8 cellular contexts compared by ENCODE assay signal in genomic region chr9:91714020-91714721, GRCh38.
DNase-seq lines count a peak whose midpoint lies in the region; ATAC-seq, FAIRE-seq and TF ChIP-seq lines count a peak whose summit lies in the region.

No MANE protein-coding gene starts in this region.

- TF ChIP-seq POLR2A in H1 (IDR thresholded peaks at IDR 0.05; ENCODE audit: control extremely low read depth in 1 of 2, low read depth in 2 of 2, low read length in 2 of 2) = peak in 1 of 2 experiments; percentile 22; a peak in 1 of 3 replicates

- peaks cover 15% of the 10 kb centered on the region; the same call in 1 of the 2 replicates for H3K23me2 ChIP-seq in H1 (ENCODE audit: low read depth, low read length)

- H3K79me2 ChIP-seq in ACC112 (ENCODE audit: control insufficient read depth, insufficient read depth, low read length, unreplicated experiment) = no peaks in the 10 kb centered on the region
- H3K79me2 ChIP-seq in H1 (ENCODE audit: control insufficient read depth in 1 of 2, insufficient read depth in 2 of 2, low read length in 2 of 2) = no peaks in the 10 kb centered on the region

- peaks cover 0 to 13% of the 10 kb centered on the region in 2 experiments for H4K20me1 ChIP-seq in H1 (replicated peaks in 1 of 2; ENCODE audit: control insufficient read depth in 1 of 2, insufficient read depth in 2 of 2, low read length in 2 of 2)

- no peak overlapping the region for H3K14ac ChIP-seq in H1 (ENCODE audit: insufficient read length)

- no peaks in the 10 kb centered on the region; the same call in 1 of the 2 replicates for H3K79me1 ChIP-seq in H1 (ENCODE audit: low read depth, low read length)

- H2BK15ac ChIP-seq in H1 (ENCODE audit: low read length) = no peak overlapping the region

- CTCF ChIA-PET in H1 (lab: Charles Lee; ENCODE audit: partially characterized antibody) = no interaction called here

- peaks cover 12% of the 10 kb centered on the region for H3K9me3 ChIP-seq in NT2/D1 (ENCODE audit: insufficient read depth, low read length)
- H3K9me3 ChIP-seq in H1 (ENCODE audit: insufficient read depth in 2 of 2, low read depth in 1 of 2, low read length in 1 of 2) = no peaks in the 10 kb centered on the region

- H3K36me3 ChIP-seq in ACC112 (ENCODE audit: insufficient read depth, low read length) = no peaks in the 10 kb centered on the region
- H3K36me3 ChIP-seq in NT2/D1 (ENCODE audit: insufficient read depth, insufficient read length, low read length) = no peaks in the 10 kb centered on the region
- no peaks in the 10 kb centered on the region for H3K36me3 ChIP-seq in H1 (ENCODE audit: control insufficient read depth in 2 of 4, insufficient read depth in 4 of 4, low read length in 3 of 4)

- POLR2A ChIA-PET in H1 (lab: Charles Lee; ENCODE audit: partially characterized antibody) = interaction anchor here (1.0 kb wide), 1 partner anchor 353 kb away, joined by 3 read pairs; no protein-coding TSS in a partner anchor

- 33% methylated on average over 12 of the region's 37 CpGs; no CpG with 5 or more reads in 1 of the 2 experiments for WGBS in H1 (ENCODE audit: extremely low coverage in 1 of 2, insufficient coverage in 1 of 2, insufficient read length in 1 of 2, insufficient replicate concordance in 2 of 2, low coverage in 1 of 2, low lambda C conversion rate in 2 of 2, missing lambda C conversion rate in 1 of 2), 2 experiments

- H2BK5ac ChIP-seq in H1 (ENCODE audit: low read depth, low read length) = no peak overlapping the region

- FAIRE-seq in H1 (lab: Jason Lieb, UNC) = no peak

- no peak overlapping the region for H4K5ac ChIP-seq in H1 (ENCODE audit: insufficient read length, low read depth, low read length)

- no peaks in the 10 kb centered on the region for H3K4me1 ChIP-seq in ACC112 (ENCODE audit: control insufficient read depth, insufficient read depth, low read length, unreplicated experiment)
- peaks cover 2% of the 10 kb centered on the region for H3K4me1 ChIP-seq in NT2/D1 (ENCODE audit: insufficient read depth, insufficient read length)
- H3K4me1 ChIP-seq in H1 (replicated peaks in 1 of 4; ENCODE audit: control insufficient read depth in 3 of 4, insufficient read depth in 4 of 4, low read length in 3 of 4) = no peaks in the 10 kb centered on the region; a peak in 1 of 7 replicates

- no peak overlapping the region for H3K56ac ChIP-seq in H1 (replicated peaks; ENCODE audit: insufficient read length, low read depth, low read length)

- no peak overlapping the region for H2AK5ac ChIP-seq in H1 (ENCODE audit: low read depth, low read length)

- no peak overlapping the region for H2BK12ac ChIP-seq in H1 (ENCODE audit: low read depth, low read length)

- no peak overlapping the region; the same call in 1 of the 2 replicates for H3K18ac ChIP-seq in H1 (ENCODE audit: extremely low read depth, low read length)

- no peak overlapping the region for H4K91ac ChIP-seq in H1 (replicated peaks; ENCODE audit: insufficient read length, low read length)

- H3K27ac ChIP-seq in ACC112 (ENCODE audit: low read depth, low read length) (no peak overlapping the region), H1 (ENCODE audit: low read depth, low read length) (no peak overlapping the region)

- TF ChIP-seq CTCF in GM12865 (IDR thresholded peaks at IDR 0.05; ENCODE audit: insufficient read depth, low read depth, low read length, missing control alignments) (no peak), H1 (IDR thresholded peaks at IDR 0.05; ENCODE audit: control extremely low read depth in 1 of 3, insufficient read depth in 1 of 3, low read depth in 1 of 3, low read length in 3 of 3) (no peak)

- ATAC-seq in HG03342 (IDR thresholded peaks at IDR 0.05; ENCODE audit: unreplicated experiment) = no peak
- no peak for ATAC-seq in HG02798 (IDR thresholded peaks at IDR 0.05; ENCODE audit: poor library complexity, unreplicated experiment)

- H2BK120ac ChIP-seq in H1 (replicated peaks; ENCODE audit: low read depth, low read length) = no peak overlapping the region

- H3K4me3 ChIP-seq in ACC112 (ENCODE audit: low read depth, low read length) (peak overlapping the region; percentile 75), GM12865 (ENCODE audit: low read depth, low read length) (peak overlapping the region; percentile 60), NT2/D1 (ENCODE audit: insufficient read length, low read depth) (no peak overlapping the region), H1 (ENCODE audit: extremely low read depth in 1 of 4, insufficient read depth in 2 of 4, low read depth in 3 of 4, low read length in 4 of 4) (peak overlapping the region; percentile 31 to 55 (median 42); a peak in 7 of 8 replicates)

- no peak overlapping the region for H2BK20ac ChIP-seq in H1 (ENCODE audit: low read length)

- DNase-seq in GM12865 (ENCODE audit: low read depth) = peak; percentile 61
- DNase-seq in NT2/D1 (ENCODE audit: low read depth, low spot score) = peak; percentile 70
- peak; percentile 64 to 82 for DNase-seq in H1 (ENCODE audit: low read depth in 1 of 2, low spot score in 2 of 2)
- DNase-seq in mucosa of gallbladder (ENCODE audit: low spot score) = peak; percentile 58
- no peak for DNase-seq in NCI-H187 treated with DMSO at 0.1 percent for 48 hours (lab: John Stamatoyannopoulos, UW)

- peak overlapping the region; percentile 85 for H2AFZ ChIP-seq in ACC112 (ENCODE audit: low read length, unreplicated experiment)
- no peak overlapping the region for H2AFZ ChIP-seq in H1 (ENCODE audit: low read length)

- no peak for TF ChIP-seq RAD21 in H1 (IDR thresholded peaks at IDR 0.05 in 1 of 2, conservative IDR thresholded peaks at IDR 0.05 in 1 of 2; ENCODE audit: low read depth in 2 of 2, low read length in 2 of 2)

- H3K27me3 ChIP-seq in ACC112 (ENCODE audit: insufficient read depth, low read length) (no peaks in the 10 kb centered on the region), NT2/D1 (ENCODE audit: insufficient read depth, insufficient read length) (no peaks in the 10 kb centered on the region), H1 (replicated peaks in 1 of 4; ENCODE audit: control insufficient read depth in 3 of 4, extremely low read depth in 1 of 4, insufficient read depth in 3 of 4, low read length in 3 of 4) (no peaks in the 10 kb centered on the region)

- no peak for TF ChIP-seq EP300 in H1 (IDR thresholded peaks at IDR 0.05; ENCODE audit: borderline replicate concordance in 1 of 2, low read depth in 2 of 2, low read length in 2 of 2)

- H3K9ac ChIP-seq in NT2/D1 (ENCODE audit: insufficient read length, low read depth) = peak overlapping the region; percentile 45
- H3K9ac ChIP-seq in H1 (replicated peaks in 1 of 4; ENCODE audit: extremely low read depth in 1 of 4, low read depth in 3 of 4, low read length in 3 of 4) = no peak overlapping the region

- no peak overlapping the region for H4K8ac ChIP-seq in H1 (ENCODE audit: extremely low read depth, insufficient read depth, low read length)

- peak overlapping the region; percentile 54 to 65; a peak in 3 of 4 replicates for H3K4me2 ChIP-seq in H1 (ENCODE audit: insufficient read depth in 1 of 2, low read depth in 2 of 2, low read length in 2 of 2)

- no peak overlapping the region for H3K23ac ChIP-seq in H1 (ENCODE audit: insufficient read length)

- H3K4ac ChIP-seq in H1 (replicated peaks; ENCODE audit: insufficient read length, low read depth, low read length) = no peak overlapping the region

TF ChIP-seq in H1, 55 proteins besides CTCF, POLR2A, EP300 and RAD21 (continues in another document):
- TF ChIP-seq SIN3A (conservative IDR thresholded peaks at IDR 0.05 in 1 of 2, IDR thresholded peaks at IDR 0.05 in 1 of 2; ENCODE audit: low read depth in 1 of 2, low read length in 2 of 2) (no peak), ASH2L (IDR thresholded peaks at IDR 0.05; ENCODE audit: low read length) (no peak), FOSL1 (IDR thresholded peaks at IDR 0.05; ENCODE audit: insufficient read depth, low read depth, low read length) (no peak), TAF7 (optimal IDR thresholded peaks at IDR 0.05; ENCODE audit: borderline replicate concordance, low read depth, low read length) (no peak), RNF2 (IDR thresholded peaks at IDR 0.05; ENCODE audit: borderline replicate concordance, low read depth, low read length, missing control alignments, poor library complexity, severe bottlenecking) (no peak), TCF12 (IDR thresholded peaks at IDR 0.05; ENCODE audit: low read depth, low read length) (no peak), GTF2F1 (IDR thresholded peaks at IDR 0.05; ENCODE audit: borderline replicate concordance, low read depth, low read length) (no peak), PHF8 (conservative IDR thresholded peaks at IDR 0.05; ENCODE audit: low read depth, low read length) (0 out of 2 replicates have a peak, but pooled peaks have one; percentile 24), SUZ12 (IDR thresholded peaks at IDR 0.05; ENCODE audit: low read length) (no peak), CEBPB (IDR thresholded peaks at IDR 0.05; ENCODE audit: low read depth, low read length) (no peak), CHD1 (IDR thresholded peaks at IDR 0.05; ENCODE audit: low read depth, low read length) (no peak), KDM1A (IDR thresholded peaks at IDR 0.05; ENCODE audit: borderline replicate concordance, low read length) (peak; percentile 91; the same call in 1 of the 2 replicates), RXRA (IDR thresholded peaks at IDR 0.05; ENCODE audit: insufficient read depth, low read depth, low read length) (no peak), POLR2AphosphoS5 (IDR thresholded peaks at IDR 0.05; ENCODE audit: low read depth, low read length) (peak; percentile 39; the same call in 1 of the 2 replicates), TBP (IDR thresholded peaks at IDR 0.05; ENCODE audit: low read depth, low read length) (peak; percentile 34; the same call in 1 of the 2 replicates), TAF1 (IDR thresholded peaks at IDR 0.05; ENCODE audit: low read depth, low read length) (peak; percentile 56), ZNF274 (IDR thresholded peaks at IDR 0.05; ENCODE audit: borderline replicate concordance, extremely low read depth, low read length) (no peak), NANOG (IDR thresholded peaks at IDR 0.05; ENCODE audit: insufficient read depth, low read depth, low read length, poor library complexity, severe bottlenecking) (no peak), KDM4A (IDR thresholded peaks at IDR 0.05; ENCODE audit: low read depth, low read length, severe bottlenecking) (no peak), YY1 (IDR thresholded peaks at IDR 0.05; ENCODE audit: low read depth, low read length) (peak; percentile 71)
- TF ChIP-seq, protein P1, sequence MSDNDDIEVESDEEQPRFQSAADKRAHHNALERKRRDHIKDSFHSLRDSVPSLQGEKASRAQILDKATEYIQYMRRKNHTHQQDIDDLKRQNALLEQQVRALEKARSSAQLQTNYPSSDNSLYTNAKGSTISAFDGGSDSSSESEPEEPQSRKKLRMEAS (IDR thresholded peaks at IDR 0.05) = no peak
